In genomic region chr1:152081026-152081425, GRCh38 we compare ENCODE assay signal across 5 cellular contexts. TPM values are rescaled to one million over a fixed set of nuclear protein-coding genes. Genes with fewer than 3 reads are reported as not detected.
"Had no signal": no experiment of that assay in that cellular context is flagged by ENCODE, and none has a peak within 500 bp of the region (broad histone marks: within the 10 kb centered on the region; RNA-seq: fewer than 3 reads in every experiment).

No MANE protein-coding gene starts in this region.

RNA-seq across cellular contexts. Expression of gene TCHHL1, which starts 7.8 kb away (rescaled TPM):
- total RNA-seq: HepG2, HT-29, HT1080, IMR-90, K562 had no signal

RNA-seq across cellular contexts. Expression of gene TCHH, which starts 34.2 kb away (rescaled TPM):
- total RNA-seq: HepG2, HT-29, HT1080, IMR-90, K562 had no signal
